ENCODE assay signal across 1 cellular context in genomic region chr6:136051140-136051775, GRCh38.
TF ChIP-seq lines count a peak whose summit lies in the region.

No MANE protein-coding gene starts in this region.

TF ChIP-seq in SK-N-SH, 30 proteins besides CTCF, POLR2A, EP300 and RAD21 (continued from another document):
- TF ChIP-seq TAF1 (IDR thresholded peaks at IDR 0.05; ENCODE audit: borderline replicate concordance, low read depth, low read length), result no peak
- TF ChIP-seq EZH2phosphoT487 (IDR thresholded peaks at IDR 0.05; ENCODE audit: borderline replicate concordance, low read depth), result no peak
- TF ChIP-seq IRF3 (IDR thresholded peaks at IDR 0.05; ENCODE audit: low read depth, low read length), result no peak
- TF ChIP-seq MXI1 (IDR thresholded peaks at IDR 0.05; ENCODE audit: low read depth, low read length), result no peak
